Comparison of ENCODE assay signal across 1 cellular context in the genomic region with DNA sequence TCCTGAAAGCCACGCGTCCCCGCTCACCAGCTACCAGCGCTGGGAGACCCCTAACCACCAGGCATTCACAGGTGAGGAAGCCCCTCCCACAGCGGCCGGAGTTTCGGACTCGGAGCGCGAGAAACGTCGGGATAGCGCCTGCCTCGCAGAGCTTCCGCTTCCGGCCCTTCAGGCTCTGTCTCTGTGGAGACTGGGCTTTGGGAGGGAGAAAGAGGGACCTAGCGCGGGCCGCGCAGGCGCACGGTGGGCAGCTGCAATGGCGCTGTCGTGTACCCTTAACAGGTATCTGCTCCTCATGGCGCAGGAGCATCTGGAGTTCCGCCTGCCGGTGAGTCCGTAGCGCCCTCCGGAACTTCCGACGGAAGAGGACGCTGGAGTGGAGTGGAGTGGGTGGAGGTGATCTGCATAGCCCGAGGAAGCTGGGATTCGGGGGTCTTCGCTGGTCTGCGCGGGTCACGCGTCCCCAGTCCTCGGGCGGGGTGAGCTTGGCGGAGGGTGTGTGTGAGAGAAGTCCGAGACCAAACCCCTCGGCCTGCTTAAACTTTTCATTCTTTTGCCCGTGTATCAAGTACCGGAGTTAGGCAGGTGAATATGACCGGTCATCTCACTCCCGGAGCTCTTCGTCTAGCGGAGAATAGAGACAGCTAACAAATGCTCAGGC.
TF ChIP-seq lines count a peak whose summit lies in the region.

Gene TRMT11 (plus strand): TSS at position 246 of the 661 bp plus-strand sequence. CDS start 11 bp downstream, at position 257.

TF ChIP-seq in HepG2, 621 proteins besides CTCF, POLR2A, EP300 and RAD21 (continued from another document and continues in another):
- TF ChIP-seq, protein P1, sequence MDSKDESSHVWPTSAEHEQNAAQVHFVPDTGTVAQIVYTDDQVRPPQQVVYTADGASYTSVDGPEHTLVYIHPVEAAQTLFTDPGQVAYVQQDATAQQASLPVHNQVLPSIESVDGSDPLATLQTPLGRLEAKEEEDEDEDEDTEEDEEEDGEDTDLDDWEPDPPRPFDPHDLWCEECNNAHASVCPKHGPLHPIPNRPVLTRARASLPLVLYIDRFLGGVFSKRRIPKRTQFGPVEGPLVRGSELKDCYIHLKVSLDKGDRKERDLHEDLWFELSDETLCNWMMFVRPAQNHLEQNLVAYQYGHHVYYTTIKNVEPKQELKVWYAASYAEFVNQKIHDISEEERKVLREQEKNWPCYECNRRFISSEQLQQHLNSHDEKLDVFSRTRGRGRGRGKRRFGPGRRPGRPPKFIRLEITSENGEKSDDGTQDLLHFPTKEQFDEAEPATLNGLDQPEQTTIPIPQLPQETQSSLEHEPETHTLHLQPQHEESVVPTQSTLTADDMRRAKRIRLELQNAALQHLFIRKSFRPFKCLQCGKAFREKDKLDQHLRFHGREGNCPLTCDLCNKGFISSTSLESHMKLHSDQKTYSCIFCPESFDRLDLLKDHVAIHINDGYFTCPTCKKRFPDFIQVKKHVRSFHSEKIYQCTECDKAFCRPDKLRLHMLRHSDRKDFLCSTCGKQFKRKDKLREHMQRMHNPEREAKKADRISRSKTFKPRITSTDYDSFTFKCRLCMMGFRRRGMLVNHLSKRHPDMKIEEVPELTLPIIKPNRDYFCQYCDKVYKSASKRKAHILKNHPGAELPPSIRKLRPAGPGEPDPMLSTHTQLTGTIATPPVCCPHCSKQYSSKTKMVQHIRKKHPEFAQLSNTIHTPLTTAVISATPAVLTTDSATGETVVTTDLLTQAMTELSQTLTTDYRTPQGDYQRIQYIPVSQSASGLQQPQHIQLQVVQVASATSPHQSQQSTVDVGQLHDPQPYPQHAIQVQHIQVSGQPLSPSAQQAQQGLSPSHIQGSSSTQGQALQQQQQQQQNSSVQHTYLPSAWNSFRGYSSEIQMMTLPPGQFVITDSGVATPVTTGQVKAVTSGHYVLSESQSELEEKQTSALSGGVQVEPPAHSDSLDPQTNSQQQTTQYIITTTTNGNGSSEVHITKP (CRISPR knock-in tag; IDR thresholded peaks at IDR 0.05; ENCODE audit: low read depth), result peak; percentile 60; the same call in 1 of the 2 replicates
- TF ChIP-seq, protein P2, sequence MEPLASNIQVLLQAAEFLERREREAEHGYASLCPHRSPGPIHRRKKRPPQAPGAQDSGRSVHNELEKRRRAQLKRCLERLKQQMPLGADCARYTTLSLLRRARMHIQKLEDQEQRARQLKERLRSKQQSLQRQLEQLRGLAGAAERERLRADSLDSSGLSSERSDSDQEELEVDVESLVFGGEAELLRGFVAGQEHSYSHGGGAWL (CRISPR knock-in tag; IDR thresholded peaks at IDR 0.05), result peak; percentile 91; the same call in 1 of the 2 replicates
- TF ChIP-seq PCBP2 (optimal IDR thresholded peaks at IDR 0.05; ENCODE audit: low read depth, low read length, poor library complexity, severe bottlenecking) (no peak), MED13 (CRISPR knock-in tag; IDR thresholded peaks at IDR 0.05) (peak; percentile 68; the same call in 1 of the 2 replicates), MED1 (CRISPR knock-in tag; IDR thresholded peaks at IDR 0.05) (peak; percentile 72), PRPF4 (IDR thresholded peaks at IDR 0.05; ENCODE audit: low read depth, low read length, poor library complexity, severe bottlenecking) (peak; percentile 36), NCOA5 (CRISPR knock-in tag; IDR thresholded peaks at IDR 0.05) (no peak), CBX1 (IDR thresholded peaks at IDR 0.05; ENCODE audit: low read depth) (peak; percentile 81), ZNF335 (CRISPR knock-in tag; IDR thresholded peaks at IDR 0.05) (peak; percentile 97), HDAC1 (CRISPR knock-in tag; IDR thresholded peaks at IDR 0.05) (peak; percentile 84), XRCC5 (optimal IDR thresholded peaks at IDR 0.05; ENCODE audit: low read length) (peak; percentile 45), ZNF558 (CRISPR knock-in tag; IDR thresholded peaks at IDR 0.05; ENCODE audit: borderline replicate concordance) (peak; percentile 98), FOXK1 (CRISPR knock-in tag; IDR thresholded peaks at IDR 0.05; ENCODE audit: borderline replicate concordance, low read depth) (peak; percentile 9; the same call in 1 of the 2 replicates), FOXA3 (CRISPR knock-in tag; IDR thresholded peaks at IDR 0.05) (peak; percentile 50), NFKBIZ (CRISPR knock-in tag; IDR thresholded peaks at IDR 0.05) (peak; percentile 90), MBNL3 (CRISPR knock-in tag; conservative IDR thresholded peaks at IDR 0.05) (no peak), HNRNPLL (IDR thresholded peaks at IDR 0.05; ENCODE audit: low read depth, low read length, poor library complexity, severe bottlenecking) (peak; percentile 93), ETV6 (CRISPR knock-in tag; conservative IDR thresholded peaks at IDR 0.05) (peak; percentile 81; the same call in 1 of the 2 replicates), TSC22D2 (CRISPR knock-in tag; IDR thresholded peaks at IDR 0.05; ENCODE audit: borderline replicate concordance) (peak; percentile 74; the same call in 1 of the 2 replicates), ZHX2 (IDR thresholded peaks at IDR 0.05; ENCODE audit: low read depth) (peak; percentile 80), ZHX2 (CRISPR knock-in tag; IDR thresholded peaks at IDR 0.05; ENCODE audit: borderline replicate concordance) (peak; percentile 7; the same call in 1 of the 2 replicates), MIXL1 (CRISPR knock-in tag; IDR thresholded peaks at IDR 0.05) (no peak; the same call in 1 of the 2 replicates), ATF6 (CRISPR knock-in tag; conservative IDR thresholded peaks at IDR 0.05) (no peak), XBP1 (CRISPR knock-in tag; IDR thresholded peaks at IDR 0.05) (no peak), ZNF10 (CRISPR knock-in tag; IDR thresholded peaks at IDR 0.05; ENCODE audit: borderline replicate concordance, low read depth) (0 out of 2 replicates have a peak, but pooled peaks have one; percentile 61), ZNF512B (CRISPR knock-in tag; IDR thresholded peaks at IDR 0.05; ENCODE audit: borderline replicate concordance) (no peak), NKX3-1 (CRISPR knock-in tag; IDR thresholded peaks at IDR 0.05) (no peak), ZMYM3 (CRISPR knock-in tag; IDR thresholded peaks at IDR 0.05) (no peak), CEBPG (CRISPR knock-in tag; IDR thresholded peaks at IDR 0.05) (peak; percentile 30), ZSCAN12 (CRISPR knock-in tag; IDR thresholded peaks at IDR 0.05) (peak; percentile 75; the same call in 1 of the 2 replicates), NR0B2 (CRISPR knock-in tag; IDR thresholded peaks at IDR 0.05) (peak; percentile 63; the same call in 1 of the 2 replicates), TAF1 (CRISPR knock-in tag; IDR thresholded peaks at IDR 0.05) (peak; percentile 99)
- TF ChIP-seq, protein P3, sequence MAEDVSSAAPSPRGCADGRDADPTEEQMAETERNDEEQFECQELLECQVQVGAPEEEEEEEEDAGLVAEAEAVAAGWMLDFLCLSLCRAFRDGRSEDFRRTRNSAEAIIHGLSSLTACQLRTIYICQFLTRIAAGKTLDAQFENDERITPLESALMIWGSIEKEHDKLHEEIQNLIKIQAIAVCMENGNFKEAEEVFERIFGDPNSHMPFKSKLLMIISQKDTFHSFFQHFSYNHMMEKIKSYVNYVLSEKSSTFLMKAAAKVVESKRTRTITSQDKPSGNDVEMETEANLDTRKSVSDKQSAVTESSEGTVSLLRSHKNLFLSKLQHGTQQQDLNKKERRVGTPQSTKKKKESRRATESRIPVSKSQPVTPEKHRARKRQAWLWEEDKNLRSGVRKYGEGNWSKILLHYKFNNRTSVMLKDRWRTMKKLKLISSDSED (CRISPR knock-in tag; IDR thresholded peaks at IDR 0.05), result no peak
- TF ChIP-seq, protein P4, sequence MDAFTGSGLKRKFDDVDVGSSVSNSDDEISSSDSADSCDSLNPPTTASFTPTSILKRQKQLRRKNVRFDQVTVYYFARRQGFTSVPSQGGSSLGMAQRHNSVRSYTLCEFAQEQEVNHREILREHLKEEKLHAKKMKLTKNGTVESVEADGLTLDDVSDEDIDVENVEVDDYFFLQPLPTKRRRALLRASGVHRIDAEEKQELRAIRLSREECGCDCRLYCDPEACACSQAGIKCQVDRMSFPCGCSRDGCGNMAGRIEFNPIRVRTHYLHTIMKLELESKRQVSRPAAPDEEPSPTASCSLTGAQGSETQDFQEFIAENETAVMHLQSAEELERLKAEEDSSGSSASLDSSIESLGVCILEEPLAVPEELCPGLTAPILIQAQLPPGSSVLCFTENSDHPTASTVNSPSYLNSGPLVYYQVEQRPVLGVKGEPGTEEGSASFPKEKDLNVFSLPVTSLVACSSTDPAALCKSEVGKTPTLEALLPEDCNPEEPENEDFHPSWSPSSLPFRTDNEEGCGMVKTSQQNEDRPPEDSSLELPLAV (CRISPR knock-in tag; conservative IDR thresholded peaks at IDR 0.05; ENCODE audit: low read depth), result no peak
- TF ChIP-seq, protein P5, sequence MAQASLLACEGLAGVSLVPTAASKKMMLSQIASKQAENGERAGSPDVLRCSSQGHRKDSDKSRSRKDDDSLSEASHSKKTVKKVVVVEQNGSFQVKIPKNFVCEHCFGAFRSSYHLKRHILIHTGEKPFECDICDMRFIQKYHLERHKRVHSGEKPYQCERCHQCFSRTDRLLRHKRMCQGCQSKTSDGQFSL (CRISPR knock-in tag; IDR thresholded peaks at IDR 0.05), result no peak; the same call in none of the 2 replicates
